In the genomic region with DNA sequence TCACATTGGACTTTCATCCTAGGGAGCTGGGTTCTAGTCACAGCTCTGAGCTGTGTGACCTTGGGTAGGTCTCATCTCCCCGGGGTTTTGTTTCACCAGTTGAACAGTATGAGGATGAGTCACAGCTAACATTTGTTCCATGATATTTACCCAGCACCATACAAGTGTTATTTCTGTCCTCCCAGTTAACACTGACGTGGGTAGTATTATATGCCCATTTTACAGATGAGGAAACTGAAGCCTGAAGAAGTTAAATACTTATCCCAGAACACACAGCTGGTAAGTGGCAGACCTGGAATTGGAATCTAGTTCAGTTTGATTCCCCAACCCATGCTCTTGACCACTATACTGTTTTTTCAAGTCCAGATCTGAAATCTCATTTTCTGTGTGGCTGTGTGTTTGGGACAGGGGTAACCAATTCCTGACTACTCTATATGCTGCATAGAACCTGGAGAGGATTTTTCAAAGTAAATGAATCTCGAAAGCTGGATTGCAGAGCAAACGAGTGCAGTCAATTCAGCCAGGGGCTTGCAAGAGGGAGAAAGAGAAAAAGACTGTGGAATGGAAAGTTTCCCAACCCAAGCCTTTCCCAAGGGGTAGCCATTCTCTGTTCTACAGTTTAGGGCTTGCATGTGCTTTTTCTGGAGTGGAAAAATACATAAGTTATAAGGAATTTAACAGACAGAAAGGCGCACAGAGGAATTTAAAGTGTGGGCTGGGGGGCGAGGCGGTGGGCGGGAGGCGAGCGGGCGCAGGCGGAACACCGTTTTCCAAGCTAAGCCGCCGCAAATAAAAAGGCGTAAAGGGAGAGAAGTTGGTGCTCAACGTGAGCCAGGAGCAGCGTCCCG, we compare ENCODE assay signal across 9 cellular contexts. TPM values are rescaled to one million over a fixed set of nuclear protein-coding genes. Genes with fewer than 3 reads are reported as not detected.
DNase-seq lines count a peak whose midpoint lies in the region; ATAC-seq and TF ChIP-seq lines count a peak whose summit lies in the region.
"Had no signal": no experiment of that assay in that cellular context is flagged by ENCODE, and none has a peak within 500 bp of the region (broad histone marks: within the 10 kb centered on the region; RNA-seq: fewer than 3 reads in every experiment).

No MANE protein-coding gene starts in this region.

- H3K4me1 ChIP-seq in stomach, result peaks cover 6 to 55% (median 41%) of the 10 kb centered on the region in 4 donors

- H3K27ac ChIP-seq in HL-60 (replicated peaks) (no peak overlapping the region), caudate nucleus (ENCODE audit: low read depth, low read length) (peak overlapping the region; percentile 81), stomach (peak overlapping the region; percentile 87 to 92 (median 88))

- H3K4me3 ChIP-seq in HL-60 (replicated peaks; ENCODE audit: insufficient read depth, low read length), result peak overlapping the region; percentile 40
- H3K4me3 ChIP-seq in stomach, result peak overlapping the region; percentile 49 to 58 (median 56)

- H3K36me3 ChIP-seq in stomach, result no peaks in the 10 kb centered on the region

- TF ChIP-seq CTCF in HL-60 (IDR thresholded peaks at IDR 0.05; ENCODE audit: insufficient read depth, low read length), result no peak
- TF ChIP-seq CTCF in stomach (IDR thresholded peaks at IDR 0.05), result no peak

- no peak for TF ChIP-seq EP300 in stomach (IDR thresholded peaks at IDR 0.05)

- H3K27me3 ChIP-seq in HL-60 (ENCODE audit: insufficient read depth, poor library complexity, severe bottlenecking) (peaks cover 27% of the 10 kb centered on the region), stomach (no peaks in the 10 kb centered on the region)

- WGBS in stomach, 5 donors, result 6 to 8% (median 7%) methylated on average over 19 of the region's 19 CpGs

- ATAC-seq in left colon, result peak; percentile 5

- H3K9me3 ChIP-seq in stomach, result no peaks in the 10 kb centered on the region

- intact Hi-C loops in left colon (cut with DNase I, micrococcal nuclease), result loop anchor here in 1 of 2 donors (5.0 kb wide), 1 partner anchor 165 kb away; no protein-coding TSS in a partner anchor
- intact Hi-C loops in stomach (cut with DNase I; ENCODE audit: low total_unique reads), result no loop called here

- no peak for TF ChIP-seq POLR2A in stomach (IDR thresholded peaks at IDR 0.05)

- DNase-seq in HL-60 (ENCODE audit: low read depth in 1 of 2, low spot score in 1 of 2), result no peak
- no peak for DNase-seq in caudate nucleus (lab: John Stamatoyannopoulos, UW)
- no peak for DNase-seq in left colon
- no peak for DNase-seq in stomach
- no peak for DNase-seq in retina
- DNase-seq in NOMO-1 treated with DMSO at 0.1 percent for 48 hours (lab: John Stamatoyannopoulos, UW; ENCODE audit: unreplicated experiment), result no peak
- no peak for DNase-seq in activated naive CD4-positive, alpha-beta T cell treated with Interleukin-2 at 50 U/mL for 16 hours
- DNase-seq in SHP77 (lab: John Stamatoyannopoulos, UW), result no peak
- DNase-seq: stimulated activated CD4-positive, alpha-beta T cell treated with anti-CD3 and anti-CD28 coated beads, Interleukin-2, amount 100 ng/mL, for 48 hours had no signal

RNA-seq across cellular contexts. Expression of a gene that starts 0.7 kb away (rescaled TPM):
- total RNA-seq in left colon, result 1 to 10 TPM; 1.2 to 4.3 TPM
- 10 to 100 TPM in 4 of 5 donors, 1 to 10 TPM in 1; 7.5 to 28.0 (median 12.5) TPM for total RNA-seq in stomach
- 1 to 10 TPM; 1.7 to 2.9 (median 2.1) TPM for polyA plus RNA-seq in stomach
